Comparison of ENCODE assay signal across 1 cellular context in genomic region chr1:41950820-41951219, GRCh38.
TF ChIP-seq lines count a peak whose summit lies in the region.

No MANE protein-coding gene starts in this region.

TF ChIP-seq in GM23338, 12 proteins besides CTCF, POLR2A, EP300 and RAD21 (continued from another document):
- no peak for TF ChIP-seq ZNF462 (CRISPR knock-in tag; IDR thresholded peaks at IDR 0.05)
- no peak for TF ChIP-seq EZH2phosphoT487 (IDR thresholded peaks at IDR 0.05; ENCODE audit: unreplicated experiment)
- no peak for TF ChIP-seq EZH2 (IDR thresholded peaks at IDR 0.05; ENCODE audit: low read depth, unreplicated experiment)
- TF ChIP-seq REST (IDR thresholded peaks at IDR 0.05; ENCODE audit: unreplicated experiment), result no peak
